In the genomic region with DNA sequence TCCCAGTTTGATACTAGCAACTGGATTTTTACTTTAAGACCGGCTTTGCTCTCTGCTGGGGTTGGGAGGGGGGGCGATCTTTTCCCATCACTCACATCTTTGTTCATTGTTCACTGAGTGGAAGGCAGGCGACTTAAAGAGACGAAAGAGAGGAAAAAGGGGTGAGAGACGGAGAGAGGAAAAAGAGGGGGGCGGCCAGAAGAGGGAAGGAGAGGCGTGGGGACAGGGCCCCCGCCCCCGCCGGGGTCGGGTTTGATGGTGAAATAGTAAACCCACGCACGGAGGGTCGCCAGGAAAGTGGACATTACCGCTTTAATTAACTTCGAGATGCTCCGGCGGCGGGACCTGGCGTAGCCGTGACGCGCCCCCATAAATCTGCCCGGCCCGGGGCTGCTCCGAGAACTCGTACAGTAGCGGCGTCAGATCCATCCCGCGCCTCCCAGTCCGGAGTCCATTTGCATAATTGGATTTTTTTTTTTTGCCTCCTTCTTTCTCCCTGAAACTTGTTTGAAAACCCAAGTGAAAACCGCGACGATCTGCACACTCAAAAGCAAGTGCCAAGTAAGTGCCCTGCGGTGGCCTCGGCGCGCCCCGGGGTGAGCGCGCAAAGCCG, we compare ENCODE assay signal across 8 cellular contexts.
DNase-seq lines count a peak whose midpoint lies in the region; ATAC-seq, FAIRE-seq and TF ChIP-seq lines count a peak whose summit lies in the region.

No MANE protein-coding gene starts in this region.

- FAIRE-seq in HTR-8/SVneo (lab: Jason Lieb, UNC), result no peak

- H3K27ac Mint-ChIP-seq in nephron, result peak overlapping the region in 1 of 3 experiments; percentile 57
- H3K27ac Mint-ChIP-seq in effector memory CD8-positive, alpha-beta T cell, result no peak overlapping the region

- H3K4me3 Mint-ChIP-seq in nephron, result peak overlapping the region; percentile 82 to 90 (median 88)
- peak overlapping the region in 1 of 2 donors; percentile 6 for H3K4me3 Mint-ChIP-seq in effector memory CD8-positive, alpha-beta T cell

- H3K9me3 Mint-ChIP-seq in nephron, result no peaks in the 10 kb centered on the region
- peaks cover 0 to 2% of the 10 kb centered on the region in 2 donors for H3K9me3 Mint-ChIP-seq in effector memory CD8-positive, alpha-beta T cell

- H3K4me3 ChIP-seq in AG09309 (ENCODE audit: control insufficient read depth, low read depth, low read length) (peak overlapping the region; percentile 46), LNCaP clone FGC (ENCODE audit: low read depth, low read length) (peak overlapping the region; percentile 24)

- H3K36me3 Mint-ChIP-seq in nephron (ENCODE audit: low read depth), result no peaks in the 10 kb centered on the region
- H3K36me3 Mint-ChIP-seq in effector memory CD8-positive, alpha-beta T cell (ENCODE audit: insufficient read depth), result no peaks in the 10 kb centered on the region

- peaks cover 24% of the 10 kb centered on the region for H3K4me1 Mint-ChIP-seq in nephron
- peaks cover 15% of the 10 kb centered on the region in 2 donors for H3K4me1 Mint-ChIP-seq in effector memory CD8-positive, alpha-beta T cell (ENCODE audit: low read depth in 2 of 2)

- TF ChIP-seq CTCF in AG09309 (IDR thresholded peaks at IDR 0.05; ENCODE audit: control insufficient read depth, insufficient read depth, low read depth, low read length, missing control alignments) (no peak), LNCaP clone FGC (IDR thresholded peaks at IDR 0.05; ENCODE audit: control insufficient read depth, extremely low read depth, insufficient read depth) (no peak), nephron (IDR thresholded peaks at IDR 0.05; ENCODE audit: unreplicated experiment in 3 of 3) (no peak)

- H3K27me3 Mint-ChIP-seq in nephron (ENCODE audit: low read depth), result peaks cover 83% of the 10 kb centered on the region
- H3K27me3 Mint-ChIP-seq in effector memory CD8-positive, alpha-beta T cell, result peaks cover 74 to 94% of the 10 kb centered on the region in 2 donors

- ATAC-seq in left lobe of liver, result no peak
- ATAC-seq in effector memory CD8-positive, alpha-beta T cell (replicated peaks), result no peak

- no peak for DNase-seq in AG09309 (ENCODE audit: low read depth)
- no peak for DNase-seq in LNCaP clone FGC (ENCODE audit: low read depth)
- peak; percentile 56 for DNase-seq in ecto neural progenitor cell (ENCODE audit: low spot score)
- no peak for DNase-seq in HTR-8/SVneo (ENCODE audit: insufficient read length, low spot score)
- DNase-seq in NCI-H2029 (lab: John Stamatoyannopoulos, UW), result no peak
- no peak for DNase-seq in left lobe of liver (ENCODE audit: low spot score)
- no peak for DNase-seq in effector memory CD8-positive, alpha-beta T cell
